23 cellular contexts compared by ENCODE assay signal in genomic region chrX:153905481-153906095, GRCh38. TPM values are rescaled to one million over a fixed set of nuclear protein-coding genes. Genes with fewer than 3 reads are reported as not detected.
DNase-seq lines count a peak whose midpoint lies in the region; ATAC-seq, FAIRE-seq and TF ChIP-seq lines count a peak whose summit lies in the region.
"Had no signal": no experiment of that assay in that cellular context is flagged by ENCODE, and none has a peak within 500 bp of the region (broad histone marks: within the 10 kb centered on the region; RNA-seq: fewer than 3 reads in every experiment).

No MANE protein-coding gene starts in this region.

- DNase-seq in breast epithelium (ENCODE audit: low spot score in 2 of 2) (no peak), MCF 10A (ENCODE audit: unreplicated experiment) (no peak), Panc1 (ENCODE audit: low read depth, low spot score) (no peak), kidney (peak; percentile 72), hepatocyte (ENCODE audit: low spot score) (no peak), iPS-NIHi11 (ENCODE audit: low spot score) (no peak)
- DNase-seq: activated CD4-positive, alpha-beta memory T cell treated with anti-CD3 and anti-CD28 coated beads, Interleukin-2, amount 10 ng/mL, durations not matched to agents 7 days and 5 days; amygdala; effector CD8-positive, alpha-beta T cell; glutamatergic neuron; mesenchymal stem cell; NCI-H1694 treated with DMSO at 0.1 percent for 48 hours; NCI-H446; stimulated activated CD4-positive, alpha-beta T cell treated with anti-CD3 and anti-CD28 coated beads, Interleukin-12 subunit alpha, Interleukin-12 subunit beta, amount 100 ng/mL, for 4 hours; tibial artery had no signal

- ATAC-seq in Panc1 (no peak), GM18858 (IDR thresholded peaks at IDR 0.05; ENCODE audit: unreplicated experiment) (no peak)
- ATAC-seq: WTC11 had no signal

- H3K4me2 ChIP-seq in hepatocyte: no peak overlapping the region

- H4K20me1 ChIP-seq in hepatocyte (ENCODE audit: insufficient read depth, poor library complexity, severe bottlenecking): no peaks in the 10 kb centered on the region

- no peaks in the 10 kb centered on the region for H3K36me3 ChIP-seq in breast epithelium
- no peaks in the 10 kb centered on the region for H3K36me3 ChIP-seq in Panc1 (ENCODE audit: control insufficient read depth, insufficient read depth, low read length)
- no peaks in the 10 kb centered on the region for H3K36me3 ChIP-seq in kidney (ENCODE audit: control insufficient read depth in 1 of 2, insufficient read depth in 2 of 2, low read length in 2 of 2)
- peaks cover 0 to 4% (median 0%) of the 10 kb centered on the region in 5 donors for H3K36me3 ChIP-seq in subcutaneous abdominal adipose tissue (ENCODE audit: control insufficient read depth in 5 of 5, insufficient read depth in 5 of 5, low read length in 5 of 5)
- H3K36me3 ChIP-seq in hepatocyte (replicated peaks; ENCODE audit: insufficient read depth, low read depth): no peaks in the 10 kb centered on the region
- H3K36me3 ChIP-seq: tibial artery had no signal

- POLR2A ChIA-PET in MCF 10A (lab: Yijun Ruan, JAX): no interaction called here
- POLR2A ChIA-PET in Panc1 (lab: Charles Lee): no interaction called here

- peaks cover 12% of the 10 kb centered on the region for H3K4me1 Mint-ChIP-seq in MCF 10A (ENCODE audit: insufficient read depth, unreplicated experiment)

- no peak overlapping the region for H2AFZ ChIP-seq in hepatocyte

- BruUV-seq in MCF 10A (replicated peaks; lab: Mats Ljungman, UMichigan) (no TSS peak), Panc1 (replicated peaks; lab: Mats Ljungman, UMichigan) (no TSS peak)

- H3K9me2 ChIP-seq in hepatocyte (replicated peaks; ENCODE audit: insufficient read depth): no peaks in the 10 kb centered on the region

- peak overlapping the region in 2 of 3 donors; percentile 24 to 37 for H3K4me3 ChIP-seq in breast epithelium
- H3K4me3 ChIP-seq in Panc1 (ENCODE audit: low read depth in 2 of 2, low read length in 2 of 2): no peak overlapping the region
- H3K4me3 ChIP-seq in kidney (ENCODE audit: low read length in 2 of 2): no peak overlapping the region
- peak overlapping the region in 3 of 5 donors; percentile 50 to 62 (median 55) for H3K4me3 ChIP-seq in subcutaneous abdominal adipose tissue (ENCODE audit: low read depth in 1 of 5, low read length in 5 of 5)
- H3K4me3 ChIP-seq in hepatocyte: no peak overlapping the region
- H3K4me3 ChIP-seq: tibial artery had no signal

- H3K9me3 Mint-ChIP-seq in MCF 10A (ENCODE audit: unreplicated experiment): no peaks in the 10 kb centered on the region
- H3K9me3 Mint-ChIP-seq: activated CD4-positive, alpha-beta memory T cell treated with anti-CD3 and anti-CD28 coated beads, Interleukin-2, amount 10 ng/mL, durations not matched to agents 7 days and 5 days; T-helper 1 cell treated with Interleukin-12 subunit alpha and Interleukin-12 subunit beta and Interleukin-4 antibody, amounts not matched to agents 30 μg/mL and 1 μg/mL, for 36 hours; WTC11 had no signal

- peaks cover 31% of the 10 kb centered on the region for H3K27me3 Mint-ChIP-seq in MCF 10A (ENCODE audit: insufficient read depth, unreplicated experiment)
- H3K27me3 Mint-ChIP-seq: activated CD4-positive, alpha-beta memory T cell treated with anti-CD3 and anti-CD28 coated beads, Interleukin-2, amount 10 ng/mL, durations not matched to agents 7 days and 5 days had no signal

- intact Hi-C loops in breast epithelium (cut with DNase I; ENCODE audit: low total_unique reads) (no loop called here), MCF 10A (cut with micrococcal nuclease) (no loop called here), Panc1 (cut with micrococcal nuclease; ENCODE audit: unreplicated experiment) (no loop called here), kidney (cut with DNase I) (no loop called here)

- H3K4me1 ChIP-seq in breast epithelium (no peaks in the 10 kb centered on the region), Panc1 (ENCODE audit: control insufficient read depth, insufficient read depth, low read length) (peaks cover 51% of the 10 kb centered on the region), kidney (ENCODE audit: control insufficient read depth in 1 of 2, insufficient read depth in 1 of 2, low read depth in 1 of 2, low read length in 2 of 2) (peaks cover 0 to 8% of the 10 kb centered on the region in 2 donors), subcutaneous abdominal adipose tissue (ENCODE audit: control insufficient read depth in 5 of 5, insufficient read depth in 5 of 5, low read length in 5 of 5) (peaks cover 0 to 64% (median 28%) of the 10 kb centered on the region in 5 donors), hepatocyte (ENCODE audit: insufficient read depth) (no peaks in the 10 kb centered on the region)

- H3K9me3 ChIP-seq in breast epithelium: no peaks in the 10 kb centered on the region
- H3K9me3 ChIP-seq in Panc1 (ENCODE audit: control insufficient read depth, insufficient read depth, low read depth, low read length): no peaks in the 10 kb centered on the region
- H3K9me3 ChIP-seq in kidney (ENCODE audit: control insufficient read depth in 1 of 2, low read length in 2 of 2): no peaks in the 10 kb centered on the region
- H3K9me3 ChIP-seq in subcutaneous abdominal adipose tissue (ENCODE audit: control insufficient read depth in 5 of 5, low read length in 5 of 5): no peaks in the 10 kb centered on the region
- H3K9me3 ChIP-seq in hepatocyte (ENCODE audit: low read depth): no peaks in the 10 kb centered on the region
- H3K9me3 ChIP-seq: tibial artery had no signal

- no peak overlapping the region for H3K27ac ChIP-seq in breast epithelium
- H3K27ac ChIP-seq in Panc1 (ENCODE audit: low read length): peak overlapping the region; percentile 76; the same call in 1 of the 2 replicates
- no peak overlapping the region for H3K27ac ChIP-seq in kidney (ENCODE audit: low read depth in 2 of 2, low read length in 2 of 2)
- no peak overlapping the region for H3K27ac ChIP-seq in subcutaneous abdominal adipose tissue (ENCODE audit: low read depth, low read length)
- H3K27ac ChIP-seq in hepatocyte: no peak overlapping the region
- H3K27ac ChIP-seq: tibial artery had no signal

- no peak overlapping the region for H3K27ac Mint-ChIP-seq in MCF 10A (ENCODE audit: low read depth, unreplicated experiment)
- H3K27ac Mint-ChIP-seq: T-helper 1 cell treated with Interleukin-12 subunit alpha and Interleukin-12 subunit beta and Interleukin-4 antibody, amounts not matched to agents 30 μg/mL and 1 μg/mL, for 36 hours; WTC11 had no signal

- 92% methylated on average over 31 of the region's 32 CpGs for WGBS in hepatocyte (ENCODE audit: low lambda C conversion rate, missing lambda C conversion rate)

- no peaks in the 10 kb centered on the region for H3K79me2 ChIP-seq in hepatocyte

- no peaks in the 10 kb centered on the region for H3K36me3 Mint-ChIP-seq in MCF 10A (ENCODE audit: insufficient read depth, unreplicated experiment)
- H3K36me3 Mint-ChIP-seq: WTC11 had no signal

- in situ Hi-C loops in Panc1 (cut with HindIII; ENCODE audit: low pct_unique_long_range_greater_than_20kb, low sequenced_read_pairs): no loop called here

- CTCF ChIA-PET in MCF 10A (lab: Yijun Ruan, JAX): no interaction called here
- CTCF ChIA-PET in Panc1 (lab: Charles Lee): no interaction called here

- TF ChIP-seq CTCF in breast epithelium (IDR thresholded peaks at IDR 0.05) (no peak), MCF 10A (IDR thresholded peaks at IDR 0.05; ENCODE audit: unreplicated experiment) (no peak), Panc1 (IDR thresholded peaks at IDR 0.05) (no peak), kidney (IDR thresholded peaks at IDR 0.05; ENCODE audit: borderline replicate concordance, extremely low read depth, insufficient read depth) (no peak), hepatocyte (IDR thresholded peaks at IDR 0.05; ENCODE audit: poor library complexity) (no peak)

- H3K9ac ChIP-seq in kidney (ENCODE audit: low read length in 2 of 2) (no peak overlapping the region), subcutaneous abdominal adipose tissue (ENCODE audit: low read length in 5 of 5) (peak overlapping the region in 1 of 5 donors; percentile 8)

- no peak overlapping the region for H3K4me3 Mint-ChIP-seq in MCF 10A (ENCODE audit: unreplicated experiment)
- H3K4me3 Mint-ChIP-seq: activated CD4-positive, alpha-beta memory T cell treated with anti-CD3 and anti-CD28 coated beads, Interleukin-2, amount 10 ng/mL, durations not matched to agents 7 days and 5 days; neural crest cell; T-helper 1 cell treated with Interleukin-12 subunit alpha and Interleukin-12 subunit beta and Interleukin-4 antibody, amounts not matched to agents 30 μg/mL and 1 μg/mL, for 36 hours; WTC11 had no signal

- no peak for FAIRE-seq in kidney (lab: Jason Lieb, UNC)
- FAIRE-seq: islet of Langerhans had no signal

- TF ChIP-seq POLR2A in breast epithelium (IDR thresholded peaks at IDR 0.05): no peak

- H3K27me3 ChIP-seq in breast epithelium (peaks cover 0 to 69% of the 10 kb centered on the region in 2 donors), Panc1 (ENCODE audit: control insufficient read depth, insufficient read depth, low read length) (no peaks in the 10 kb centered on the region), subcutaneous abdominal adipose tissue (ENCODE audit: control insufficient read depth in 5 of 5, insufficient read depth in 4 of 5, low read length in 5 of 5) (peaks cover 12 to 33% (median 21%) of the 10 kb centered on the region in 5 donors), hepatocyte (no peaks in the 10 kb centered on the region)
- H3K27me3 ChIP-seq: tibial artery had no signal

RNA-seq across cellular contexts. Expression of gene AVPR2, which starts 1.1 kb away (rescaled TPM):
- total RNA-seq in breast epithelium: 1 to 10 TPM in 2 of 3 donors, under 1 TPM in 1; 0.44 to 5.9 (median 5.3) TPM
- not detected in 2 replicates for total RNA-seq in MCF 10A (2022)
- total RNA-seq in Panc1 (2021; ENCODE audit: unreplicated experiment): 10.6 TPM
- 15.5 TPM for polyA plus RNA-seq in Panc1 (2012; ENCODE audit: insufficient read length)
- 2.3 TPM for total RNA-seq in kidney
- 22.1 TPM for polyA plus RNA-seq in kidney (ENCODE audit: insufficient read depth, low read depth, low replicate concordance)
- total RNA-seq in hepatocyte: 1.2 TPM in 1 of 2 replicates, not detected in the other
- not detected in 2 replicates for polyA plus RNA-seq in hepatocyte
- total RNA-seq: activated CD4-positive, alpha-beta memory T cell treated with anti-CD3 and anti-CD28 coated beads, Interleukin-2, amount 10 ng/mL, durations not matched to agents 7 days and 5 days; H7; neural crest cell had no signal
- polyA plus RNA-seq: AG04450 had no signal

RNA-seq across cellular contexts. Expression of gene L1CAM, which starts 19.6 kb away (rescaled TPM):
- total RNA-seq in breast epithelium (1 to 10 TPM in 1 of 3 donors, under 1 TPM in 2; 0.29 to 1.8 (median 0.66) TPM), MCF 10A (2022) (20.7 and 41.0 TPM in 2 replicates), Panc1 (2021; ENCODE audit: unreplicated experiment) (819 TPM), kidney (71.9 TPM), hepatocyte (0.12 and 0.33 TPM in 2 replicates)
- 824 TPM for polyA plus RNA-seq in Panc1 (2012; ENCODE audit: insufficient read length)
- polyA plus RNA-seq in kidney (ENCODE audit: insufficient read depth, low read depth, low replicate concordance) (26.1 TPM), hepatocyte (0.40 and 0.69 TPM in 2 replicates)

RNA-seq across cellular contexts. Expression of gene ARHGAP4, which starts 20.5 kb away (rescaled TPM):
- total RNA-seq in breast epithelium (10 to 100 TPM; 18.4 to 21.5 (median 19.8) TPM), MCF 10A (2022) (2.3 and 2.6 TPM in 2 replicates), Panc1 (2021; ENCODE audit: unreplicated experiment) (225 TPM), kidney (73.0 TPM), hepatocyte (3.3 and 6.4 TPM in 2 replicates)
- 297 TPM for polyA plus RNA-seq in Panc1 (2012; ENCODE audit: insufficient read length)
- polyA plus RNA-seq in kidney (ENCODE audit: insufficient read depth, low read depth, low replicate concordance) (38.3 TPM), hepatocyte (6.2 and 10.3 TPM in 2 replicates)

RNA-seq across cellular contexts. Expression of gene NAA10, which starts 29.2 kb away (rescaled TPM):
- total RNA-seq in breast epithelium (10 to 100 TPM; 57.7 to 81.0 (median 79.2) TPM), MCF 10A (2022) (166 and 196 TPM in 2 replicates), Panc1 (2021; ENCODE audit: unreplicated experiment) (246 TPM), kidney (79.3 TPM), hepatocyte (74.0 and 83.5 TPM in 2 replicates)
- 347 TPM for polyA plus RNA-seq in Panc1 (2012; ENCODE audit: insufficient read length)
- polyA plus RNA-seq in kidney (ENCODE audit: insufficient read depth, low read depth, low replicate concordance) (120 TPM), hepatocyte (118 and 134 TPM in 2 replicates)

RNA-seq across cellular contexts. Expression of gene RENBP, which starts 38.9 kb away (rescaled TPM):
- total RNA-seq in breast epithelium (10 to 100 TPM in 1 of 3 donors, 1 to 10 TPM in 2; 6.6 to 50.7 (median 6.9) TPM), MCF 10A (2022) (0.23 TPM in 1 of 2 replicates, not detected in the other), Panc1 (2021; ENCODE audit: unreplicated experiment) (0.62 TPM), kidney (22.9 TPM), hepatocyte (22.2 and 22.8 TPM in 2 replicates)
- polyA plus RNA-seq in Panc1 (2012; ENCODE audit: insufficient read length): 0.62 TPM
- polyA plus RNA-seq in kidney (ENCODE audit: insufficient read depth, low read depth, low replicate concordance) (78.2 TPM), hepatocyte (5.8 and 13.2 TPM in 2 replicates)

Comparison
In these comparisons a context has a peak if more than half of its experiments do, and no peak if none do; other contexts are left out.
1. H3K4me3 ChIP-seq: peak in breast epithelium (2 of 3) and subcutaneous abdominal adipose tissue (3 of 5); none in Panc1 (0 of 2), kidney (0 of 2) and hepatocyte (single experiment).
2. RNA of gene L1CAM, which starts 19.6 kb away (total RNA-seq): 819 TPM in Panc1 (single experiment); 71.9 TPM in kidney (single experiment), 20.7 to 41.0 TPM in MCF 10A, 0.29 to 1.8 TPM in breast epithelium and 0.12 to 0.33 TPM in hepatocyte; every median in the first group is over 10 times any median in the second.